In genomic region chr18:11925800-11926481, GRCh38 we compare ENCODE assay signal across 1 cellular context.
A peak's percentile ranks its signal among the peaks of the same experiment; 100 is the strongest.
TF ChIP-seq lines count a peak whose summit lies in the region.

No MANE protein-coding gene starts in this region.

TF ChIP-seq in K562, 482 proteins besides CTCF, POLR2A, EP300 and RAD21 (continued from another document and continues in another):
- TF ChIP-seq NBN (IDR thresholded peaks at IDR 0.05; ENCODE audit: low read depth) (peak; percentile 93), ZNF589 (CRISPR knock-in tag; IDR thresholded peaks at IDR 0.05; ENCODE audit: low read depth) (0 out of 2 replicates have a peak, but pooled peaks have one; percentile 32), STAT5B (CRISPR knock-in tag; IDR thresholded peaks at IDR 0.05) (no peak), ZNF395 (CRISPR knock-in tag; IDR thresholded peaks at IDR 0.05) (peak; percentile 39; the same call in 1 of the 2 replicates), MTA2 (IDR thresholded peaks at IDR 0.05; ENCODE audit: low read depth) (peak; percentile 95), LEF1 (IDR thresholded peaks at IDR 0.05) (peak; percentile 81), FOXM1 (IDR thresholded peaks at IDR 0.05; ENCODE audit: low read depth) (peak; percentile 85), FOXM1 (CRISPR knock-in tag; IDR thresholded peaks at IDR 0.05; ENCODE audit: low read depth) (no peak), TCF3 (CRISPR knock-in tag; IDR thresholded peaks at IDR 0.05) (peak; percentile 91), TEAD4 (IDR thresholded peaks at IDR 0.05; ENCODE audit: low read length) (peak; percentile 97), TEAD4 (CRISPR knock-in tag; IDR thresholded peaks at IDR 0.05; ENCODE audit: borderline replicate concordance) (no peak), JUND (IDR thresholded peaks at IDR 0.05; ENCODE audit: borderline replicate concordance, low read depth, low read length) (peak; percentile 67), JUND (tag; IDR thresholded peaks at IDR 0.05; ENCODE audit: borderline replicate concordance, low read depth, low read length) (peak; percentile 46; the same call in 1 of the 3 replicates), STAT6 (CRISPR knock-in tag; IDR thresholded peaks at IDR 0.05) (no peak), KDM2B (CRISPR knock-in tag; IDR thresholded peaks at IDR 0.05) (no peak), GTF2F1 (IDR thresholded peaks at IDR 0.05; ENCODE audit: low read depth, low read length) (no peak), ATF3 (IDR thresholded peaks at IDR 0.05) (peak; percentile 39; the same call in 1 of the 2 replicates), ATF3 (CRISPR knock-in tag; conservative IDR thresholded peaks at IDR 0.05) (no peak), ZNF717 (CRISPR knock-in tag; IDR thresholded peaks at IDR 0.05) (no peak), ZNF766 (CRISPR knock-in tag; conservative IDR thresholded peaks at IDR 0.05) (0 out of 2 replicates have a peak, but pooled peaks have one; percentile 73), ZNF609 (CRISPR knock-in tag; IDR thresholded peaks at IDR 0.05; ENCODE audit: borderline replicate concordance) (peak; percentile 97; the same call in 1 of the 2 replicates), ZMIZ1 (IDR thresholded peaks at IDR 0.05; ENCODE audit: low read depth in 2 of 2, low read length in 2 of 2) (0 out of 4 replicates have a peak, but pooled peaks of 1 of the 2 experiments have one; percentile 74), DACH1 (IDR thresholded peaks at IDR 0.05; ENCODE audit: partially characterized antibody) (peak; percentile 63), MLLT1 (IDR thresholded peaks at IDR 0.05) (peak in 1 of 2 experiments; percentile 99; a peak in 2 of 4 replicates), ATF1 (CRISPR knock-in tag; IDR thresholded peaks at IDR 0.05) (no peak), ATF1 (tag; IDR thresholded peaks at IDR 0.05) (peak; percentile 69), KHSRP (IDR thresholded peaks at IDR 0.05) (peak; percentile 42; the same call in 1 of the 2 replicates), NCOA1 (IDR thresholded peaks at IDR 0.05; ENCODE audit: low read depth) (peak; percentile 91), NFIC (IDR thresholded peaks at IDR 0.05) (peak; percentile 84), NR2C2 (CRISPR knock-in tag; IDR thresholded peaks at IDR 0.05) (0 out of 2 replicates have a peak, but pooled peaks have one; percentile 19), NR2C2 (tag; IDR thresholded peaks at IDR 0.05) (peak; percentile 69), MBD2 (IDR thresholded peaks at IDR 0.05; ENCODE audit: borderline replicate concordance, low read depth) (peak; percentile 79), BHLHE40 (IDR thresholded peaks at IDR 0.05; ENCODE audit: low read length) (peak; percentile 67), TEAD1 (CRISPR knock-in tag; IDR thresholded peaks at IDR 0.05) (peak; percentile 48 to 99; a peak in 3 of 4 replicates), TCF7 (IDR thresholded peaks at IDR 0.05; ENCODE audit: borderline replicate concordance) (peak; percentile 45; the same call in 1 of the 2 replicates), SMARCA4 (IDR thresholded peaks at IDR 0.05) (peak; percentile 96), ZEB2 (IDR thresholded peaks at IDR 0.05) (peak; percentile 76), VEZF1 (CRISPR knock-in tag; IDR thresholded peaks at IDR 0.05) (peak; percentile 48; the same call in 1 of the 2 replicates), PYGO2 (tag; IDR thresholded peaks at IDR 0.05) (peak; percentile 89), AFF4 (CRISPR knock-in tag; IDR thresholded peaks at IDR 0.05) (no peak), SMAD4 (CRISPR knock-in tag; conservative IDR thresholded peaks at IDR 0.05) (peak; percentile 96), ZNF584 (CRISPR knock-in tag; IDR thresholded peaks at IDR 0.05; ENCODE audit: low read depth) (0 out of 2 replicates have a peak, but pooled peaks have one; percentile 36), NR2C1 (IDR thresholded peaks at IDR 0.05) (peak; percentile 63), NR2C1 (tag; IDR thresholded peaks at IDR 0.05) (peak; percentile 81), HMG20B (CRISPR knock-in tag; IDR thresholded peaks at IDR 0.05) (no peak), CXXC5 (CRISPR knock-in tag; IDR thresholded peaks at IDR 0.05) (peak; percentile 85)
